Comparison of ENCODE assay signal across 8 cellular contexts in genomic region chr1:89719502-89720306, GRCh38.
DNase-seq lines count a peak whose midpoint lies in the region; ATAC-seq and TF ChIP-seq lines count a peak whose summit lies in the region.

No MANE protein-coding gene starts in this region.

- POLR2A ChIA-PET in CD8-positive, alpha-beta memory T cell (lab: Charles Lee): interaction anchor here (0.7 to 1.4 kb wide), 7 partner anchors 11 to 108 kb away, joined by 3 to 7 read pairs (median 4); no protein-coding TSS in a partner anchor

- no peaks in the 10 kb centered on the region for H3K36me3 ChIP-seq in CD8-positive, alpha-beta memory T cell (ENCODE audit: insufficient read depth, low read length)
- no peaks in the 10 kb centered on the region for H3K36me3 ChIP-seq in body of pancreas (replicated peaks in 1 of 2; ENCODE audit: insufficient read depth in 1 of 2, low read depth in 2 of 2)

- H3K9me3 ChIP-seq in CD8-positive, alpha-beta memory T cell (ENCODE audit: low read length): no peaks in the 10 kb centered on the region
- no peaks in the 10 kb centered on the region for H3K9me3 ChIP-seq in body of pancreas

- no peak overlapping the region for H3K4me3 ChIP-seq in CD8-positive, alpha-beta memory T cell (ENCODE audit: low read length)
- H3K4me3 ChIP-seq in body of pancreas: no peak overlapping the region

- no peak for TF ChIP-seq POLR2A in body of pancreas (IDR thresholded peaks at IDR 0.05)

- peaks cover 77 to 94% (median 94%) of the 10 kb centered on the region in 3 donors for H3K4me1 Mint-ChIP-seq in CD8-positive, alpha-beta memory T cell

- peaks cover 53% of the 10 kb centered on the region for H3K4me1 ChIP-seq in CD8-positive, alpha-beta memory T cell (ENCODE audit: insufficient read depth, low read length)
- no peaks in the 10 kb centered on the region for H3K4me1 ChIP-seq in body of pancreas

- 59 to 63% methylated on average over 5 of the region's 5 CpGs for WGBS in body of pancreas, 2 donors

- H3K9me3 Mint-ChIP-seq in CD8-positive, alpha-beta memory T cell: no peaks in the 10 kb centered on the region

- no peaks in the 10 kb centered on the region for H3K27me3 Mint-ChIP-seq in CD8-positive, alpha-beta memory T cell

- CTCF ChIA-PET in CD8-positive, alpha-beta memory T cell (lab: Charles Lee): interaction anchor here (0.5 to 5.9 kb wide), 10 partner anchors 8 to 97 kb away, joined by 3 to 61 read pairs (median 5); partner anchors contain the start of gene LRRC8C

- peak overlapping the region; percentile 68 to 97 (median 93) for H3K27ac Mint-ChIP-seq in CD8-positive, alpha-beta memory T cell

- H3K27ac ChIP-seq in CD8-positive, alpha-beta memory T cell (ENCODE audit: low read depth, low read length): peak overlapping the region; percentile 28
- H3K27ac ChIP-seq in epithelial cell of prostate (peak overlapping the region; percentile 46), body of pancreas (no peak overlapping the region)

- no peaks in the 10 kb centered on the region for H3K27me3 ChIP-seq in CD8-positive, alpha-beta memory T cell (ENCODE audit: insufficient read depth, low read length, poor library complexity, severe bottlenecking)
- no peaks in the 10 kb centered on the region for H3K27me3 ChIP-seq in body of pancreas

- peak; percentile 92 for ATAC-seq in GM19035 (IDR thresholded peaks at IDR 0.05; ENCODE audit: unreplicated experiment)
- ATAC-seq in HG03103 (IDR thresholded peaks at IDR 0.05; ENCODE audit: low read depth, unreplicated experiment): peak; percentile 90
- no peak for ATAC-seq in body of pancreas

- peaks cover 0 to 21% (median 6%) of the 10 kb centered on the region in 3 donors for H3K36me3 Mint-ChIP-seq in CD8-positive, alpha-beta memory T cell

- DNase-seq in CD8-positive, alpha-beta memory T cell: peak in 1 of 5 donors; percentile 43
- peak; percentile 84 for DNase-seq in NOMO-1 treated with dmso at 0.1 percent for 144 hours (lab: John Stamatoyannopoulos, UW; ENCODE audit: unreplicated experiment)
- DNase-seq in epithelial cell of prostate (ENCODE audit: low read depth, low spot score): no peak
- no peak for DNase-seq in cerebellum (ENCODE audit: low spot score)
- no peak for DNase-seq in body of pancreas
- DNase-seq in C1 segment of cervical spinal cord (lab: John Stamatoyannopoulos, UW): no peak

- no peak for TF ChIP-seq CTCF in body of pancreas (IDR thresholded peaks at IDR 0.05)

- intact Hi-C loops in body of pancreas (cut with DNase I): no loop called here

- H3K4me3 Mint-ChIP-seq in CD8-positive, alpha-beta memory T cell: peak overlapping the region; percentile 43 to 76 (median 68)

Comparison
In these comparisons a context has a peak if more than half of its experiments do, and no peak if none do; other contexts are left out.
1. H3K27ac ChIP-seq: peak in CD8-positive, alpha-beta memory T cell (single experiment) and epithelial cell of prostate (single experiment); none in body of pancreas (0 of 4).